ENCODE assay signal across 10 cellular contexts in the genomic region with DNA sequence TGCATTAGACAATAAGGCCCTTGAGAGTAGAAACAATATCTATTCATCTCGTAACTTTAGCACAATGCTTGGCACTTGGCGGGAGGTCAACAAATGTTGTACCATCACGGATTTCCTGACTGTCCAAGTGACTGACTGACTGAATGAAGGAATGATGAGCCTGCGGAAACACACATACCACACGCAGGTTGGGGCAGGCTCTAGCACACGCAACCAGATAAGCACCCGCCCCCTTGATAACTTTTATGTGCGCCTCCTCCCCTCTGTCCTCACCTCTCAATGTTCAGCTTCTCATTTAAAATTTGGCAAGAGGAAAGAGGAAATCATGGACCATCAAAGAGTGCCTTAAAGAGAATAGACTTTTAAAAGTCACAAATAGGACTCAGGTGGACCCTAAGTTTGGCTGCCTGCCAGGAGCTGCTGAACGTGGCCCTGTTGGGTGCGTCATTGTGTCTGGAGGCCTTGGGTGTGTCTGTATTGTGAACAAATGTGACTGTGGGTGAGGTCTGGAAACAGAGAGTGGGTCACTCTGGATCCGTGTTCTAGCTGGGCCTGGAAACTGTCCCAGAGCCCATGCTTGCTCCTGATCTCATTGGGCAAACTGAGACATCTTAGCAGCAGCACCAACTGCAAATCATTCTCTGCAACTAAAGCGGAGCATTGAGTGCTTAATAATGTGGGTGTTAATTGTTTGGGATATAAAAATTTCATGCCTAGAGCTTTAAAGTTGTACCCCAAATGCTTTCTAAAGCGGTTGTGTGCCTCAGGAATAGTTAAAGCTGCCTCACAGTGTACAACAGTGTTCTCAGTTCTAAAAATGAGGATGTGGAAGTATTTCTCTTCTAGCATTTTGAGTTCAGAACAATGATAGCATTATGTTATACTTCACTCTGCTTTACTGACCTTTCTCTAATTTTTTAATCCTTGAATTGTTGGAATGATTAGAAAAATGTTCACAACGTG. TPM values are rescaled to one million over a fixed set of nuclear protein-coding genes. Genes with fewer than 3 reads are reported as not detected.
A peak's percentile ranks its signal among the peaks of the same experiment; 100 is the strongest.
DNase-seq lines count a peak whose midpoint lies in the region; ATAC-seq and TF ChIP-seq lines count a peak whose summit lies in the region.
"Had no signal": no experiment of that assay in that cellular context is flagged by ENCODE, and none has a peak within 500 bp of the region (broad histone marks: within the 10 kb centered on the region; RNA-seq: fewer than 3 reads in every experiment).

No MANE protein-coding gene starts in this region.

- intact Hi-C loops in cardiac septum (cut with DNase I), result loop anchor here (2.0 kb wide), 1 partner anchor 57 kb away; no protein-coding TSS in a partner anchor
- intact Hi-C loops in Right ventricle myocardium inferior (cut with DNase I), result loop anchor here (5.0 kb wide), 1 partner anchor 66 kb away; no protein-coding TSS in a partner anchor
- intact Hi-C loops in spleen (cut with DNase I; ENCODE audit: low total_unique reads), result loop anchor here (5.0 kb wide), 1 partner anchor 86 kb away; no protein-coding TSS in a partner anchor
- intact Hi-C loops in aorta (cut with DNase I), result no loop called here

- peaks cover 0 to 5% (median 0%) of the 10 kb centered on the region in 6 donors for H3K4me1 ChIP-seq in spleen
- no peaks in the 10 kb centered on the region for H3K4me1 ChIP-seq in aorta (ENCODE audit: control insufficient read depth in 1 of 2, insufficient read depth in 2 of 2, low read length in 2 of 2)

- H3K4me3 ChIP-seq in spleen (no peak overlapping the region), aorta (ENCODE audit: low read length in 2 of 2) (no peak overlapping the region)
- H3K4me3 ChIP-seq: ovary, SK-N-MC had no signal

- peak; percentile 87 for DNase-seq in cardiac septum (ENCODE audit: low spot score)
- DNase-seq in Right ventricle myocardium inferior (ENCODE audit: missing footprints), result no peak
- DNase-seq in ecto neural progenitor cell (ENCODE audit: low spot score), result peak; percentile 24
- DNase-seq in middle frontal gyrus (ENCODE audit: extremely low spot score, low spot score), result peak; percentile 33
- DNase-seq in SIG-M5 treated with dmso at 0.1 percent for 504 hours (lab: John Stamatoyannopoulos, UW; ENCODE audit: unreplicated experiment), result no peak
- DNase-seq in spleen, result no peak
- no peak for DNase-seq in aorta

- H3K36me3 ChIP-seq in spleen, result no peaks in the 10 kb centered on the region
- no peaks in the 10 kb centered on the region for H3K36me3 ChIP-seq in aorta (ENCODE audit: control insufficient read depth in 1 of 2, insufficient read depth in 2 of 2, low read length in 1 of 2)
- H3K36me3 ChIP-seq: ovary had no signal

- WGBS in spleen, 5 donors, result 83 to 90% (median 86%) methylated on average over 14 of the region's 14 CpGs
- 78 to 80% methylated on average over 14 of the region's 14 CpGs for WGBS in aorta, 2 donors

- ATAC-seq in Right ventricle myocardium inferior (no peak), HG03442 (IDR thresholded peaks at IDR 0.05; ENCODE audit: unreplicated experiment) (no peak), aorta (ENCODE audit: low FRiP score) (no peak)

- H3K27me3 ChIP-seq in spleen (replicated peaks in 1 of 7) (no peaks in the 10 kb centered on the region), aorta (ENCODE audit: control insufficient read depth in 1 of 2, insufficient read depth in 2 of 2, low read length in 1 of 2) (no peaks in the 10 kb centered on the region)
- H3K27me3 ChIP-seq: ovary had no signal

- no peak for TF ChIP-seq POLR2A in spleen (IDR thresholded peaks at IDR 0.05)

- no peak for TF ChIP-seq CTCF in spleen (IDR thresholded peaks at IDR 0.05 in 8 of 11, conservative IDR thresholded peaks at IDR 0.05 in 3 of 11)

- H3K27ac ChIP-seq in spleen (no peak overlapping the region), aorta (ENCODE audit: low read depth in 1 of 2, low read length in 2 of 2) (no peak overlapping the region)
- H3K27ac ChIP-seq: ovary, SK-N-MC had no signal

- H3K9me3 ChIP-seq in spleen (no peaks in the 10 kb centered on the region), aorta (ENCODE audit: control insufficient read depth, low read length) (no peaks in the 10 kb centered on the region)
- H3K9me3 ChIP-seq: ovary had no signal

RNA-seq across cellular contexts. Expression of gene ABCG1, which starts 47.6 kb away (rescaled TPM):
- 6.3 TPM for total RNA-seq in cardiac septum
- 9.0 TPM for total RNA-seq in Right ventricle myocardium inferior
- total RNA-seq in spleen, result 100 to 1,000 TPM in 5 of 7 donors, 10 to 100 TPM in 2; 76.7 to 143 (median 103) TPM
- 10 to 100 TPM; 14.6 to 17.0 (median 15.6) TPM for polyA plus RNA-seq in spleen
- 10 to 100 TPM; 18.7 to 24.2 TPM for total RNA-seq in aorta
- polyA plus RNA-seq in aorta, result 1 to 10 TPM; 4.8 to 7.4 TPM

Comparison
In these comparisons a context has a peak if more than half of its experiments do, and no peak if none do; other contexts are left out.
1. DNase-seq: peak in cardiac septum (single experiment), ecto neural progenitor cell (single experiment) and middle frontal gyrus (single experiment); none in Right ventricle myocardium inferior (single experiment), SIG-M5 treated with dmso at 0.1 percent for 504 hours (single experiment), spleen (single experiment) and aorta (0 of 2).
2. intact Hi-C loops: an anchor here in cardiac septum (2.0 kb wide), Right ventricle myocardium inferior (5.0 kb wide) and spleen (5.0 kb wide); none called in aorta.